Comparison of ENCODE assay signal across 1 cellular context in the genomic region with DNA sequence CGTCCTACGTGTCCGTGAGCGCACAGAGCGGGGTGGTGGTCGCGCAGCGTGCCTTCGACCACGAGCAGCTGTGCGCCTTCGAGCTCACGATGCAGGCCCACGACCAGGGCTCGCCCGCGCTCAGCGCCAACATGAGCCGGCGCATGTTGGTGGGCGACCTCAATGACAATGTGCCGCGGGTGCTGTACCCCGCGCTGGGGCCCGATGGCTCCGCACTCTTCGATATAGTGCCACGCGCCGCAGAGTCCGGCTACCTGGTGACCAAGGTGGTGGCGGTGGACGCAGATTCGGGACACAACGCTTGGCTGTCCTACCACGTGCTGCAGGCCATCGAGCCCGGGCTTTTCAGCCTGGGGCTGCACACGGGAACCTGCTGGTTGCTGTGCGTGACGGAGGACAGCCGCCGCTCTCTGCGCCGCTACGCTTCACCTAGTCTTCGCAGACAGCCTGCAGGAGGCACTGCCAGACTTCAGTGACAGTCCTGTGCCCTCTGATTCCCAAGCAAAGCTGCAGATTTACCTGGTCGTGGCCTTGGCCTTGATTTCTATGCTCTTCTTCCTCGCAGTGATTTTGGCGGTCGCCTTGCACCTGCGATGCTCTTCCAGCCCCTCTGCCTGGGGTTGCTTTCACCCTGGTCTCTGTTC.
TF ChIP-seq lines count a peak whose summit lies in the region.

No MANE protein-coding gene starts in this region.

TF ChIP-seq in neural cell, 6 proteins besides CTCF, POLR2A, EP300 and RAD21 (continued from another document):
- TF ChIP-seq, protein P1, sequence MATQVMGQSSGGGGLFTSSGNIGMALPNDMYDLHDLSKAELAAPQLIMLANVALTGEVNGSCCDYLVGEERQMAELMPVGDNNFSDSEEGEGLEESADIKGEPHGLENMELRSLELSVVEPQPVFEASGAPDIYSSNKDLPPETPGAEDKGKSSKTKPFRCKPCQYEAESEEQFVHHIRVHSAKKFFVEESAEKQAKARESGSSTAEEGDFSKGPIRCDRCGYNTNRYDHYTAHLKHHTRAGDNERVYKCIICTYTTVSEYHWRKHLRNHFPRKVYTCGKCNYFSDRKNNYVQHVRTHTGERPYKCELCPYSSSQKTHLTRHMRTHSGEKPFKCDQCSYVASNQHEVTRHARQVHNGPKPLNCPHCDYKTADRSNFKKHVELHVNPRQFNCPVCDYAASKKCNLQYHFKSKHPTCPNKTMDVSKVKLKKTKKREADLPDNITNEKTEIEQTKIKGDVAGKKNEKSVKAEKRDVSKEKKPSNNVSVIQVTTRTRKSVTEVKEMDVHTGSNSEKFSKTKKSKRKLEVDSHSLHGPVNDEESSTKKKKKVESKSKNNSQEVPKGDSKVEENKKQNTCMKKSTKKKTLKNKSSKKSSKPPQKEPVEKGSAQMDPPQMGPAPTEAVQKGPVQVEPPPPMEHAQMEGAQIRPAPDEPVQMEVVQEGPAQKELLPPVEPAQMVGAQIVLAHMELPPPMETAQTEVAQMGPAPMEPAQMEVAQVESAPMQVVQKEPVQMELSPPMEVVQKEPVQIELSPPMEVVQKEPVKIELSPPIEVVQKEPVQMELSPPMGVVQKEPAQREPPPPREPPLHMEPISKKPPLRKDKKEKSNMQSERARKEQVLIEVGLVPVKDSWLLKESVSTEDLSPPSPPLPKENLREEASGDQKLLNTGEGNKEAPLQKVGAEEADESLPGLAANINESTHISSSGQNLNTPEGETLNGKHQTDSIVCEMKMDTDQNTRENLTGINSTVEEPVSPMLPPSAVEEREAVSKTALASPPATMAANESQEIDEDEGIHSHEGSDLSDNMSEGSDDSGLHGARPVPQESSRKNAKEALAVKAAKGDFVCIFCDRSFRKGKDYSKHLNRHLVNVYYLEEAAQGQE (IDR thresholded peaks at IDR 0.05; ENCODE audit: borderline replicate concordance): no peak
- no peak for TF ChIP-seq TAF1 (IDR thresholded peaks at IDR 0.05; ENCODE audit: low read depth)
- TF ChIP-seq POLR2AphosphoS5 (IDR thresholded peaks at IDR 0.05): no peak
- TF ChIP-seq SMC3 (conservative IDR thresholded peaks at IDR 0.05; ENCODE audit: poor library complexity): no peak
